Comparison of ENCODE assay signal across 26 cellular contexts in genomic region chr13:82847595-82847994, GRCh38.
A peak's percentile ranks its signal among the peaks of the same experiment; 100 is the strongest.
DNase-seq lines count a peak whose midpoint lies in the region; FAIRE-seq and TF ChIP-seq lines count a peak whose summit lies in the region.
"Had no signal": no experiment of that assay in that cellular context is flagged by ENCODE, and none has a peak within 500 bp of the region (broad histone marks: within the 10 kb centered on the region; RNA-seq: fewer than 3 reads in every experiment).

No MANE protein-coding gene starts in this region.

- H3F3A ChIP-seq in neural progenitor cell (ENCODE audit: low read depth), result no peaks in the 10 kb centered on the region

- peak; percentile 50; the same call in 1 of the 2 replicates for TF ChIP-seq RAD21 in Ishikawa (IDR thresholded peaks at IDR 0.05; ENCODE audit: low read depth)

- H4K20me1 ChIP-seq in neural progenitor cell (ENCODE audit: low read depth), result no peaks in the 10 kb centered on the region

- no peaks in the 10 kb centered on the region for H3K27me3 ChIP-seq in neural progenitor cell
- H3K27me3 ChIP-seq: adrenal gland, brain microvascular endothelial cell, esophagus squamous epithelium, upper lobe of right lung had no signal

- H3K79me2 ChIP-seq in neural progenitor cell (ENCODE audit: low read depth), result no peaks in the 10 kb centered on the region

- FAIRE-seq in RCC 7860 (lab: Jason Lieb, UNC) (no peak), kidney (lab: Jason Lieb, UNC) (no peak)
- FAIRE-seq: A204.1, colon had no signal

- H3K4me1 ChIP-seq in neural progenitor cell (no peaks in the 10 kb centered on the region), kidney (ENCODE audit: control insufficient read depth in 1 of 2, insufficient read depth in 1 of 2, low read depth in 1 of 2, low read length in 2 of 2) (no peaks in the 10 kb centered on the region)
- H3K4me1 ChIP-seq: adrenal gland, esophagus squamous epithelium, upper lobe of right lung had no signal

- H3K27ac ChIP-seq in neural progenitor cell, result no peak overlapping the region
- H3K27ac ChIP-seq in kidney (ENCODE audit: low read depth in 2 of 2, low read length in 2 of 2), result no peak overlapping the region
- H3K27ac ChIP-seq: adrenal gland, brain microvascular endothelial cell, esophagus squamous epithelium, GM23248, upper lobe of right lung had no signal

- H3K4me3 Mint-ChIP-seq in neural progenitor cell, result no peak overlapping the region
- H3K4me3 Mint-ChIP-seq: activated CD8-positive, alpha-beta T cell treated with anti-CD3 and anti-CD28 coated beads, Interleukin-2, amount 10 ng/mL, durations not matched to agents 7 days and 5 days; B cell; naive thymus-derived CD4-positive, alpha-beta T cell had no signal

- TF ChIP-seq EP300 in Ishikawa (IDR thresholded peaks at IDR 0.05; ENCODE audit: borderline replicate concordance), result no peak

- H3K36me3 ChIP-seq in neural progenitor cell, result no peaks in the 10 kb centered on the region
- no peaks in the 10 kb centered on the region for H3K36me3 ChIP-seq in kidney (ENCODE audit: control insufficient read depth in 1 of 2, insufficient read depth in 2 of 2, low read length in 2 of 2)
- H3K36me3 ChIP-seq: adrenal gland, brain microvascular endothelial cell, esophagus squamous epithelium, upper lobe of right lung had no signal

- DNase-seq in DMS53 (lab: John Stamatoyannopoulos, UW), result peak; percentile 2
- DNase-seq in DMS53 treated with DMSO at 0.1 percent for 48 hours (lab: John Stamatoyannopoulos, UW; ENCODE audit: unreplicated experiment), result no peak
- peak; percentile 8 for DNase-seq in choroid plexus epithelial cell (ENCODE audit: low read depth)
- no peak for DNase-seq in neural progenitor cell (ENCODE audit: low spot score)
- DNase-seq in RCC 7860 (ENCODE audit: low spot score), result no peak
- DNase-seq in kidney, result no peak
- DNase-seq in RPMI8226, result no peak
- DNase-seq: activated CD4-positive, alpha-beta T cell treated with anti-CD3 and anti-CD28 coated beads for 1 hour; activated CD8-positive, alpha-beta T cell treated with anti-CD3 and anti-CD28 coated beads, Interleukin-2, amount 10 ng/mL, durations not matched to agents 7 days and 5 days; activated gamma-delta T cell treated with Interleukin-2 at 50 U/mL for 16 hours; adrenal gland; brain microvascular endothelial cell; effector memory CD4-positive, alpha-beta T cell; esophagus squamous epithelium; GM23248; mesenchymal stem cell; MV-4-11; naive thymus-derived CD4-positive, alpha-beta T cell; NCI-H1694; right cardiac atrium; T1000; upper lobe of right lung had no signal

- no peaks in the 10 kb centered on the region for H3K36me3 Mint-ChIP-seq in neural progenitor cell
- H3K36me3 Mint-ChIP-seq: naive thymus-derived CD4-positive, alpha-beta T cell had no signal

- no peak overlapping the region for H2AFZ ChIP-seq in neural progenitor cell (replicated peaks)
- H2AFZ ChIP-seq: GM23248 had no signal

- H3K4me2 ChIP-seq in neural progenitor cell, result no peak overlapping the region

- H3K27ac Mint-ChIP-seq in neural progenitor cell, result no peak overlapping the region
- H3K27ac Mint-ChIP-seq: activated CD8-positive, alpha-beta T cell treated with anti-CD3 and anti-CD28 coated beads, Interleukin-2, amount 10 ng/mL, durations not matched to agents 7 days and 5 days; B cell; naive thymus-derived CD4-positive, alpha-beta T cell had no signal

- H3K4me3 ChIP-seq in choroid plexus epithelial cell (ENCODE audit: low read depth, low read length) (no peak overlapping the region), neural progenitor cell (no peak overlapping the region), kidney (ENCODE audit: low read length in 2 of 2) (no peak overlapping the region)
- H3K4me3 ChIP-seq: adrenal gland, esophagus squamous epithelium, GM23248, upper lobe of right lung had no signal

- H3K4me1 Mint-ChIP-seq in neural progenitor cell, result no peaks in the 10 kb centered on the region
- H3K4me1 Mint-ChIP-seq: B cell; naive thymus-derived CD4-positive, alpha-beta T cell had no signal

- intact Hi-C loops in kidney (cut with DNase I), result no loop called here

- H3K9me3 ChIP-seq in neural progenitor cell (ENCODE audit: low read depth) (no peaks in the 10 kb centered on the region), kidney (ENCODE audit: control insufficient read depth in 1 of 2, low read length in 2 of 2) (no peaks in the 10 kb centered on the region)
- H3K9me3 ChIP-seq: adrenal gland, esophagus squamous epithelium, upper lobe of right lung had no signal

- no peaks in the 10 kb centered on the region for H3K27me3 Mint-ChIP-seq in neural progenitor cell (ENCODE audit: insufficient read depth, low read depth)
- H3K27me3 Mint-ChIP-seq: B cell; naive thymus-derived CD4-positive, alpha-beta T cell had no signal

- no peak overlapping the region for H3K9ac ChIP-seq in neural progenitor cell
- no peak overlapping the region for H3K9ac ChIP-seq in kidney (ENCODE audit: low read length in 2 of 2)
- H3K9ac ChIP-seq: GM23248 had no signal

- TF ChIP-seq CTCF in choroid plexus epithelial cell (conservative IDR thresholded peaks at IDR 0.05; ENCODE audit: low read depth, low read length) (peak; percentile 7), neural progenitor cell (IDR thresholded peaks at IDR 0.05) (peak; percentile 29), kidney (IDR thresholded peaks at IDR 0.05; ENCODE audit: borderline replicate concordance, extremely low read depth, insufficient read depth) (no peak)

- no peaks in the 10 kb centered on the region for H3K9me3 Mint-ChIP-seq in neural progenitor cell

TF ChIP-seq in Ishikawa, 13 proteins besides CTCF, POLR2A, EP300 and RAD21:
- peak; percentile 7; the same call in 1 of the 2 replicates for TF ChIP-seq TEAD4 (IDR thresholded peaks at IDR 0.05)
- peak; percentile 40 for TF ChIP-seq NFIC (IDR thresholded peaks at IDR 0.05)
- no peak for TF ChIP-seq TCF12 (IDR thresholded peaks at IDR 0.05; ENCODE audit: low read depth)
- no peak for TF ChIP-seq TAF1 (IDR thresholded peaks at IDR 0.05; ENCODE audit: low read depth)

Comparison
In these comparisons a context has a peak if more than half of its experiments do, and no peak if none do; other contexts are left out.
1. DNase-seq: peak in DMS53 (single experiment) and choroid plexus epithelial cell (single experiment); none in DMS53 treated with DMSO at 0.1 percent for 48 hours (single experiment), neural progenitor cell (single experiment), RCC 7860 (single experiment), kidney (single experiment) and RPMI8226 (single experiment).